In genomic region chr17:78669975-78670518, GRCh38 we compare ENCODE assay signal across 20 cellular contexts.
DNase-seq lines count a peak whose midpoint lies in the region; ATAC-seq and TF ChIP-seq lines count a peak whose summit lies in the region.
"Had no signal": no experiment of that assay in that cellular context is flagged by ENCODE, and none has a peak within 500 bp of the region (broad histone marks: within the 10 kb centered on the region; RNA-seq: fewer than 3 reads in every experiment).

No MANE protein-coding gene starts in this region.

- no peaks in the 10 kb centered on the region for H3K27me3 ChIP-seq in CD4-positive, alpha-beta T cell (ENCODE audit: control insufficient read depth, insufficient read depth, low read length)
- H3K27me3 ChIP-seq in endodermal cell (ENCODE audit: control insufficient read depth, insufficient read depth, low read length, poor library complexity, severe bottlenecking) = no peaks in the 10 kb centered on the region
- H3K27me3 ChIP-seq: MG63, tibial artery had no signal

- ATAC-seq in CD4-positive, alpha-beta T cell (ENCODE audit: poor library complexity) = no peak
- ATAC-seq: activated CD8-positive, alpha-beta memory T cell treated with anti-CD3 and anti-CD28 coated beads, Interleukin-2, amount 10 ng/mL, durations not matched to agents 7 days and 5 days had no signal

- TF ChIP-seq CTCF in CD4-positive, alpha-beta T cell (IDR thresholded peaks at IDR 0.05) = no peak
- TF ChIP-seq CTCF in endodermal cell (conservative IDR thresholded peaks at IDR 0.05) (no peak), osteocyte (IDR thresholded peaks at IDR 0.05) (no peak)

- H3K4me3 Mint-ChIP-seq in CD4-positive, alpha-beta T cell = no peak overlapping the region
- H3K4me3 Mint-ChIP-seq in IgD-negative memory B cell (peak overlapping the region in 1 of 4 donors; percentile 17), endodermal cell (no peak overlapping the region), osteocyte (ENCODE audit: unreplicated experiment) (no peak overlapping the region)
- H3K4me3 Mint-ChIP-seq: activated CD8-positive, alpha-beta memory T cell treated with anti-CD3 and anti-CD28 coated beads, Interleukin-2, amount 10 ng/mL, durations not matched to agents 7 days and 5 days; nephron progenitor cell had no signal

- H3K9me3 ChIP-seq in CD4-positive, alpha-beta T cell (ENCODE audit: control insufficient read depth, low read length) = no peaks in the 10 kb centered on the region
- no peaks in the 10 kb centered on the region for H3K9me3 ChIP-seq in endodermal cell (ENCODE audit: control insufficient read depth, low read length)
- H3K9me3 ChIP-seq: MG63, tibial artery had no signal

- H3K36me3 ChIP-seq in endodermal cell (ENCODE audit: control insufficient read depth, insufficient read depth, low read length) = peaks cover 4% of the 10 kb centered on the region
- H3K36me3 ChIP-seq: MG63 had no signal

- H3K4me3 ChIP-seq in endodermal cell (ENCODE audit: low read length) = no peak overlapping the region
- H3K4me3 ChIP-seq: MG63, tibial artery had no signal

- peaks cover 49% of the 10 kb centered on the region for H3K4me1 Mint-ChIP-seq in CD4-positive, alpha-beta T cell (ENCODE audit: low read depth)
- H3K4me1 Mint-ChIP-seq in IgD-negative memory B cell (peaks cover 13 to 19% (median 17%) of the 10 kb centered on the region in 3 donors), endodermal cell (no peaks in the 10 kb centered on the region), osteocyte (ENCODE audit: unreplicated experiment) (peaks cover 44% of the 10 kb centered on the region)

- no peak overlapping the region for H3K9ac ChIP-seq in endodermal cell (ENCODE audit: extremely low read depth, low read length, poor library complexity, severe bottlenecking)

- no peak overlapping the region for H3K27ac ChIP-seq in CD4-positive, alpha-beta T cell (ENCODE audit: low read depth, low read length)
- no peak overlapping the region for H3K27ac ChIP-seq in endodermal cell (ENCODE audit: low read depth, low read length)
- H3K27ac ChIP-seq: tibial artery had no signal

- CTCF ChIA-PET in CD4-positive, alpha-beta T cell (lab: Charles Lee) = no interaction called here

- peak overlapping the region; percentile 38 for H3K27ac Mint-ChIP-seq in CD4-positive, alpha-beta T cell
- H3K27ac Mint-ChIP-seq in IgD-negative memory B cell = peak overlapping the region; percentile 57 to 94 (median 63)
- H3K27ac Mint-ChIP-seq in endodermal cell = peak overlapping the region; percentile 43
- H3K27ac Mint-ChIP-seq in osteocyte (ENCODE audit: unreplicated experiment) = peak overlapping the region; percentile 27
- H3K27ac Mint-ChIP-seq: activated CD8-positive, alpha-beta memory T cell treated with anti-CD3 and anti-CD28 coated beads, Interleukin-2, amount 10 ng/mL, durations not matched to agents 7 days and 5 days had no signal

- H3K36me3 Mint-ChIP-seq in CD4-positive, alpha-beta T cell (ENCODE audit: low read depth) = peaks cover 79% of the 10 kb centered on the region
- no peaks in the 10 kb centered on the region for H3K36me3 Mint-ChIP-seq in IgD-negative memory B cell
- peaks cover 5% of the 10 kb centered on the region for H3K36me3 Mint-ChIP-seq in endodermal cell (ENCODE audit: low read depth)
- peaks cover 29% of the 10 kb centered on the region for H3K36me3 Mint-ChIP-seq in osteocyte (ENCODE audit: unreplicated experiment)

- no peaks in the 10 kb centered on the region for H3K27me3 Mint-ChIP-seq in CD4-positive, alpha-beta T cell
- H3K27me3 Mint-ChIP-seq in IgD-negative memory B cell (no peaks in the 10 kb centered on the region), endodermal cell (ENCODE audit: insufficient read depth) (no peaks in the 10 kb centered on the region), osteocyte (ENCODE audit: unreplicated experiment) (no peaks in the 10 kb centered on the region)
- H3K27me3 Mint-ChIP-seq: activated CD8-positive, alpha-beta memory T cell treated with anti-CD3 and anti-CD28 coated beads, Interleukin-2, amount 10 ng/mL, durations not matched to agents 7 days and 5 days had no signal

- POLR2A ChIA-PET in CD4-positive, alpha-beta T cell (lab: Charles Lee) = no interaction called here

- WGBS in endodermal cell (ENCODE audit: insufficient coverage in 1 of 2, insufficient read length in 1 of 2), 2 experiments = 94 to 95% methylated on average over 21 to 23 of the region's 23 CpGs

- H3K4me1 ChIP-seq in endodermal cell (ENCODE audit: control insufficient read depth, insufficient read depth, low read length) = no peaks in the 10 kb centered on the region

- H3K9me3 Mint-ChIP-seq in CD4-positive, alpha-beta T cell = no peaks in the 10 kb centered on the region
- H3K9me3 Mint-ChIP-seq in IgD-negative memory B cell (no peaks in the 10 kb centered on the region), endodermal cell (no peaks in the 10 kb centered on the region), osteocyte (ENCODE audit: unreplicated experiment) (no peaks in the 10 kb centered on the region)
- H3K9me3 Mint-ChIP-seq: nephron progenitor cell had no signal

- intact Hi-C loops in CD4-positive, alpha-beta T cell (cut with DNase I, micrococcal nuclease) = no loop called here

- no peak for DNase-seq in CD4-positive, alpha-beta T cell
- DNase-seq in endodermal cell = no peak
- no peak for DNase-seq in osteocyte (ENCODE audit: extremely low spot score, unreplicated experiment)
- DNase-seq in SHP77 (lab: John Stamatoyannopoulos, UW) = no peak
- no peak for DNase-seq in NOMO-1 treated with DMSO at 0.1 percent for 48 hours (lab: John Stamatoyannopoulos, UW; ENCODE audit: unreplicated experiment)
- DNase-seq in NCI-H524 treated with DMSO at 0.1 percent for 48 hours (lab: John Stamatoyannopoulos, UW) = no peak
- DNase-seq: activated CD8-positive, alpha-beta memory T cell treated with anti-CD3 and anti-CD28 coated beads, Interleukin-2, amount 10 ng/mL, durations not matched to agents 7 days and 5 days; effector CD4-positive, alpha-beta T cell; EL; mesenchymal stem cell; MG63; NCI-H1417 treated with DMSO at 0.1 percent for 48 hours; NCI-H2171; NCI-H526 treated with DMSO at 0.1 percent for 48 hours; nephron progenitor cell; RPMI8226; stimulated activated CD4-positive, alpha-beta T cell treated with anti-CD3 and anti-CD28 coated beads, Interleukin-1b, Interleukin-23, amount 100 ng/mL, for 48 hours; stimulated activated naive CD4-positive, alpha-beta T cell treated with Interleukin-2 at 50 U/mL for 16 hours; tibial artery had no signal
